ENCODE assay signal across 8 cellular contexts in the genomic region with DNA sequence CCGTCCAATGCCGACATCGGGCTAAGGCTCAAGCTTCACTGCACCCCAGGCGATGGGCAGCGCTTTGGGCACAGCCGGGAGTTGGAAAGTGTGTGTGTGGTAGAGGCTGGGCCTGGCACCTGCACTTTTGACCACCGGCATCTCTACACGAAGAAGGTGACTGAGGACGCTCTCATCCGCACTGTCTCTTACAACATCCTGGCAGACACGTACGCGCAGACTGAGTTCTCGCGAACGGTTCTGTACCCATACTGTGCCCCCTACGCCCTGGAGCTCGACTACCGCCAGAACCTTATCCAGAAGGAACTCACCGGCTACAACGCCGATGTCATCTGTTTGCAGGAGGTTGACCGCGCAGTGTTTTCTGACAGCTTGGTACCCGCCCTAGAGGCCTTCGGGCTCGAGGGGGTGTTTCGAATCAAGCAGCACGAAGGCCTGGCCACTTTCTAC. TPM values are rescaled to one million over a fixed set of nuclear protein-coding genes. Genes with fewer than 3 reads are reported as not detected.
DNase-seq lines count a peak whose midpoint lies in the region; ATAC-seq, FAIRE-seq and TF ChIP-seq lines count a peak whose summit lies in the region.

No MANE protein-coding gene starts in this region.

- DNase-seq in GM12891 (ENCODE audit: insufficient read length, low spot score) = peak; percentile 23
- peak; percentile 32 for DNase-seq in UCSD-AML1 (lab: John Stamatoyannopoulos, UW; ENCODE audit: unreplicated experiment)
- DNase-seq in chondrocyte (ENCODE audit: low spot score) = no peak
- DNase-seq in memory B cell (ENCODE audit: low spot score in 2 of 2) = peak in 1 of 2 donors; percentile 7
- peak; percentile 48 to 59 for DNase-seq in stimulated activated naive CD8-positive, alpha-beta T cell treated with anti-CD3 and anti-CD28 coated beads, Interleukin-15, amount 100 ng/mL, for 72 hours
- no peak for DNase-seq in NCI-H2107 (lab: John Stamatoyannopoulos, UW)

- peak; percentile 75 for FAIRE-seq in GM12891 (lab: Jason Lieb, UNC)

- peak; percentile 40; the same call in 1 of the 2 replicates for TF ChIP-seq POLR2A in GM12891 (IDR thresholded peaks at IDR 0.05; ENCODE audit: low read depth, low read length)

- H3K36me3 Mint-ChIP-seq in chondrocyte (ENCODE audit: low read depth) (peaks cover 1% of the 10 kb centered on the region), memory B cell (peaks cover 8% of the 10 kb centered on the region)

- H3K27ac Mint-ChIP-seq in chondrocyte (ENCODE audit: unreplicated experiment) (peak overlapping the region; percentile 100), memory B cell (peak overlapping the region; percentile 100)
- H3K27ac Mint-ChIP-seq in stimulated activated naive CD8-positive, alpha-beta T cell treated with anti-CD3 and anti-CD28 coated beads, Interleukin-15, amount 100 ng/mL, for 72 hours = peak overlapping the region; percentile 99 to 100

- H3K27me3 Mint-ChIP-seq in chondrocyte (ENCODE audit: low read depth) (no peaks in the 10 kb centered on the region), memory B cell (no peaks in the 10 kb centered on the region)
- no peaks in the 10 kb centered on the region for H3K27me3 Mint-ChIP-seq in stimulated activated naive CD8-positive, alpha-beta T cell treated with anti-CD3 and anti-CD28 coated beads, Interleukin-15, amount 100 ng/mL, for 72 hours

- H3K4me1 Mint-ChIP-seq in chondrocyte (ENCODE audit: low read depth) = peaks cover 45% of the 10 kb centered on the region
- peaks cover 21% of the 10 kb centered on the region for H3K4me1 Mint-ChIP-seq in memory B cell
- peaks cover 49% of the 10 kb centered on the region for H3K4me1 Mint-ChIP-seq in stimulated activated naive CD8-positive, alpha-beta T cell treated with anti-CD3 and anti-CD28 coated beads, Interleukin-15, amount 100 ng/mL, for 72 hours

- ATAC-seq in HG03432 (IDR thresholded peaks at IDR 0.05; ENCODE audit: unreplicated experiment) = peak; percentile 12
- peak; percentile 12 for ATAC-seq in memory B cell (ENCODE audit: low read depth)
- ATAC-seq in stimulated activated naive CD8-positive, alpha-beta T cell treated with anti-CD3 and anti-CD28 coated beads, Interleukin-15, amount 100 ng/mL, for 72 hours = peak; percentile 76
- ATAC-seq in HG02884 (IDR thresholded peaks at IDR 0.05; ENCODE audit: unreplicated experiment) = no peak

- H3K4me3 Mint-ChIP-seq in chondrocyte (ENCODE audit: unreplicated experiment) (peak overlapping the region; percentile 95), memory B cell (peak overlapping the region; percentile 99)
- peak overlapping the region; percentile 84 to 99 for H3K4me3 Mint-ChIP-seq in stimulated activated naive CD8-positive, alpha-beta T cell treated with anti-CD3 and anti-CD28 coated beads, Interleukin-15, amount 100 ng/mL, for 72 hours

- H3K9me3 Mint-ChIP-seq in chondrocyte (ENCODE audit: low read depth) (no peaks in the 10 kb centered on the region), memory B cell (no peaks in the 10 kb centered on the region)
- no peaks in the 10 kb centered on the region for H3K9me3 Mint-ChIP-seq in stimulated activated naive CD8-positive, alpha-beta T cell treated with anti-CD3 and anti-CD28 coated beads, Interleukin-15, amount 100 ng/mL, for 72 hours

- no peak for TF ChIP-seq CTCF in chondrocyte (IDR thresholded peaks at IDR 0.05)

TF ChIP-seq in GM12891, 5 proteins besides CTCF, POLR2A, EP300 and RAD21:
- TF ChIP-seq POLR2AphosphoS5 (IDR thresholded peaks at IDR 0.05; ENCODE audit: low read depth, low read length) = peak; percentile 63
- no peak for TF ChIP-seq POU2F2 (IDR thresholded peaks at IDR 0.05; ENCODE audit: low read depth, low read length)

RNA-seq across cellular contexts. Expression of a gene that starts 1.0 kb away (rescaled TPM):
- 5.8 TPM for polyA plus RNA-seq in GM12891 (2012; ENCODE audit: low read depth, missing spikeins)
- total RNA-seq in chondrocyte = 16.6 to 17.8 TPM (median 17.5 TPM) in 3 replicates

RNA-seq across cellular contexts. Expression of a gene that starts 13.0 kb away (rescaled TPM):
- 0.33 TPM for polyA plus RNA-seq in GM12891 (2012; ENCODE audit: low read depth, missing spikeins)
- total RNA-seq in chondrocyte = 0.02 to 0.29 TPM (median 0.15 TPM) in 3 replicates

RNA-seq across cellular contexts. Expression of a gene that starts 40.0 kb away (rescaled TPM):
- 83.8 TPM for polyA plus RNA-seq in GM12891 (2012; ENCODE audit: low read depth, missing spikeins)
- 413 to 474 TPM (median 415 TPM) in 3 replicates for total RNA-seq in chondrocyte

Comparison
In these comparisons a context has a peak if more than half of its experiments do, and no peak if none do; other contexts are left out.
1. DNase-seq: peak in GM12891 (single experiment), UCSD-AML1 (single experiment) and stimulated activated naive CD8-positive, alpha-beta T cell treated with anti-CD3 and anti-CD28 coated beads, Interleukin-15, amount 100 ng/mL, for 72 hours (2 of 2); none in chondrocyte (single experiment) and NCI-H2107 (single experiment).
2. Peak in every context shown above with its lines, with median percentiles within 50 percentile points of each other: H3K27ac Mint-ChIP-seq and H3K4me3 Mint-ChIP-seq.